In genomic region chr7:84188811-84189405, GRCh38 we compare ENCODE assay signal across 1 cellular context.
TF ChIP-seq lines count a peak whose summit lies in the region.

No MANE protein-coding gene starts in this region.

TF ChIP-seq in H1, 55 proteins besides CTCF, POLR2A, EP300 and RAD21:
- peak; percentile 43 for TF ChIP-seq CHD7 (IDR thresholded peaks at IDR 0.05; ENCODE audit: insufficient replicate concordance, low read length)
- TF ChIP-seq TAF7 (optimal IDR thresholded peaks at IDR 0.05; ENCODE audit: borderline replicate concordance, low read depth, low read length), result no peak
